Comparison of ENCODE assay signal across 11 cellular contexts in genomic region chrX:40729923-40730584, GRCh38. TPM values are rescaled to one million over a fixed set of nuclear protein-coding genes. Genes with fewer than 3 reads are reported as not detected.
DNase-seq lines count a peak whose midpoint lies in the region; ATAC-seq and TF ChIP-seq lines count a peak whose summit lies in the region.
"Had no signal": no experiment of that assay in that cellular context is flagged by ENCODE, and none has a peak within 500 bp of the region (broad histone marks: within the 10 kb centered on the region; RNA-seq: fewer than 3 reads in every experiment).

No MANE protein-coding gene starts in this region.

- peaks cover 7% of the 10 kb centered on the region; the same call in 1 of the 2 replicates for H4K20me1 ChIP-seq in DND-41 (ENCODE audit: insufficient read depth, low read length)

- ATAC-seq in DND-41 (ENCODE audit: insufficient read depth, low read depth) (no peak), HG03571 (IDR thresholded peaks at IDR 0.05; ENCODE audit: unreplicated experiment) (no peak), GM19023 (IDR thresholded peaks at IDR 0.05; ENCODE audit: unreplicated experiment) (no peak)

- H3K79me2 ChIP-seq in DND-41 (ENCODE audit: insufficient read depth, low read length) = peaks cover 82% of the 10 kb centered on the region

- H2AFZ ChIP-seq in DND-41 (ENCODE audit: low read depth, low read length) = no peak overlapping the region

- no peaks in the 10 kb centered on the region for H3K9me3 ChIP-seq in DND-41 (ENCODE audit: insufficient read depth, low read length, severe bottlenecking)
- no peaks in the 10 kb centered on the region for H3K9me3 ChIP-seq in vagina

- TF ChIP-seq CTCF in DND-41 (IDR thresholded peaks at IDR 0.05; ENCODE audit: borderline replicate concordance, extremely low read depth, low read length, poor library complexity, severe bottlenecking) = no peak
- TF ChIP-seq CTCF in neural crest cell (conservative IDR thresholded peaks at IDR 0.05) = no peak
- no peak for TF ChIP-seq CTCF in vagina (IDR thresholded peaks at IDR 0.05)

- peaks cover 22% of the 10 kb centered on the region for H3K4me1 ChIP-seq in DND-41 (ENCODE audit: insufficient read depth, low read length)
- H3K4me1 ChIP-seq in vagina = peaks cover 20% of the 10 kb centered on the region

- H3K36me3 ChIP-seq in DND-41 (ENCODE audit: insufficient read depth, low read length) (peaks cover 8% of the 10 kb centered on the region; the same call in 1 of the 2 replicates), vagina (no peaks in the 10 kb centered on the region)

- H3K27ac Mint-ChIP-seq in dendritic cell treated with granulocyte-macrophage colony-stimulating factor and Interleukin-4, amounts not matched to agents 40 ng/mL and 50 ng/mL, for 4 days = peak overlapping the region; percentile 70
- no peak overlapping the region for H3K27ac Mint-ChIP-seq in neural crest cell (ENCODE audit: unreplicated experiment)

- peaks cover 42% of the 10 kb centered on the region for H3K4me1 Mint-ChIP-seq in dendritic cell treated with granulocyte-macrophage colony-stimulating factor and Interleukin-4, amounts not matched to agents 40 ng/mL and 50 ng/mL, for 4 days (ENCODE audit: low read depth)
- peaks cover 41% of the 10 kb centered on the region for H3K4me1 Mint-ChIP-seq in neural crest cell

- peak overlapping the region; percentile 24; the same call in 1 of the 2 replicates for H3K4me2 ChIP-seq in DND-41 (ENCODE audit: insufficient read depth, low read length)

- DNase-seq in DND-41 (no peak), OCI-M1 (lab: John Stamatoyannopoulos, UW) (peak; percentile 41), neural crest cell (ENCODE audit: low read depth, low spot score) (no peak), vagina (ENCODE audit: extremely low spot score in 2 of 2) (no peak), AG08396 (ENCODE audit: low spot score) (no peak)
- DNase-seq: activated CD8-positive, alpha-beta memory T cell treated with anti-CD3 and anti-CD28 coated beads for 24 hours; NCI-H510A; stimulated activated CD4-positive, alpha-beta T cell treated with anti-CD3 and anti-CD28 coated beads, Interleukin-15, amount 100 ng/mL, for 24 hours had no signal

- no peak overlapping the region for H3K9ac ChIP-seq in DND-41 (ENCODE audit: low read depth, low read length)

- intact Hi-C loops in dendritic cell treated with granulocyte-macrophage colony-stimulating factor and Interleukin-4, amounts not matched to agents 40 ng/mL and 50 ng/mL, for 4 days (cut with micrococcal nuclease) = loop anchor here (5.0 to 10.0 kb wide), 2 partner anchors 62 to 75 kb away; no protein-coding TSS in a partner anchor
- intact Hi-C loops in vagina (cut with DNase I) = no loop called here

- peaks cover 39% of the 10 kb centered on the region for H3K36me3 Mint-ChIP-seq in dendritic cell treated with granulocyte-macrophage colony-stimulating factor and Interleukin-4, amounts not matched to agents 40 ng/mL and 50 ng/mL, for 4 days (ENCODE audit: low read depth)
- peaks cover 12% of the 10 kb centered on the region for H3K36me3 Mint-ChIP-seq in neural crest cell (ENCODE audit: low read depth)

- H3K27ac ChIP-seq in DND-41 (ENCODE audit: low read length) (no peak overlapping the region), vagina (no peak overlapping the region)

- TF ChIP-seq POLR2A in vagina (IDR thresholded peaks at IDR 0.05) = no peak

- H3K27me3 ChIP-seq in DND-41 (ENCODE audit: insufficient read depth, low read length, poor library complexity) = no peaks in the 10 kb centered on the region
- no peaks in the 10 kb centered on the region for H3K27me3 ChIP-seq in vagina

- no peak overlapping the region for H3K4me3 ChIP-seq in DND-41 (ENCODE audit: low read depth in 1 of 2, low read length in 2 of 2)
- no peak overlapping the region for H3K4me3 ChIP-seq in vagina

- H3K27me3 Mint-ChIP-seq in dendritic cell treated with granulocyte-macrophage colony-stimulating factor and Interleukin-4, amounts not matched to agents 40 ng/mL and 50 ng/mL, for 4 days = no peaks in the 10 kb centered on the region
- no peaks in the 10 kb centered on the region for H3K27me3 Mint-ChIP-seq in neural crest cell (ENCODE audit: low read depth)

- peak overlapping the region; percentile 27 for H3K4me3 Mint-ChIP-seq in dendritic cell treated with granulocyte-macrophage colony-stimulating factor and Interleukin-4, amounts not matched to agents 40 ng/mL and 50 ng/mL, for 4 days
- peak overlapping the region; percentile 7 for H3K4me3 Mint-ChIP-seq in neural crest cell

- no peaks in the 10 kb centered on the region for H3K9me3 Mint-ChIP-seq in dendritic cell treated with granulocyte-macrophage colony-stimulating factor and Interleukin-4, amounts not matched to agents 40 ng/mL and 50 ng/mL, for 4 days
- H3K9me3 Mint-ChIP-seq in neural crest cell = no peaks in the 10 kb centered on the region

RNA-seq across cellular contexts. Expression of gene MED14, which starts 5.3 kb away (rescaled TPM):
- 52.7 and 55.5 TPM in 2 replicates for total RNA-seq in neural crest cell
- 36.3 TPM for total RNA-seq in vagina
